In genomic region chr22:30357650-30358215, GRCh38 we compare ENCODE assay signal across 10 cellular contexts. TPM values are rescaled to one million over a fixed set of nuclear protein-coding genes. Genes with fewer than 3 reads are reported as not detected.
DNase-seq lines count a peak whose midpoint lies in the region; ATAC-seq and TF ChIP-seq lines count a peak whose summit lies in the region.
"Had no signal": no experiment of that assay in that cellular context is flagged by ENCODE, and none has a peak within 500 bp of the region (broad histone marks: within the 10 kb centered on the region; RNA-seq: fewer than 3 reads in every experiment).

No MANE protein-coding gene starts in this region.

- H3K36me3 Mint-ChIP-seq in activated naive CD8-positive, alpha-beta T cell treated with anti-CD3 and anti-CD28 coated beads, Interleukin-2, amount 10 ng/mL, durations not matched to agents 7 days and 5 days = peaks cover 17% of the 10 kb centered on the region
- peaks cover 2 to 8% (median 5%) of the 10 kb centered on the region in 3 donors for H3K36me3 Mint-ChIP-seq in immature natural killer cell

- WGBS in heart right ventricle, 2 donors = 50% methylated on average over 22 of the region's 22 CpGs
- WGBS in upper lobe of left lung, 2 donors = 68 to 71% methylated on average over 22 of the region's 22 CpGs

- peaks cover 46% of the 10 kb centered on the region for H3K4me1 Mint-ChIP-seq in activated naive CD8-positive, alpha-beta T cell treated with anti-CD3 and anti-CD28 coated beads, Interleukin-2, amount 10 ng/mL, durations not matched to agents 7 days and 5 days
- H3K4me1 Mint-ChIP-seq in immature natural killer cell = peaks cover 47 to 51% of the 10 kb centered on the region in 2 donors

- peaks cover 0 to 16% (median 4%) of the 10 kb centered on the region in 9 donors for H3K36me3 ChIP-seq in heart right ventricle
- H3K36me3 ChIP-seq in right atrium auricular region = peaks cover 3% of the 10 kb centered on the region
- H3K36me3 ChIP-seq in upper lobe of left lung = peaks cover 0 to 7% (median 3%) of the 10 kb centered on the region in 4 donors

- no peak for ATAC-seq in heart right ventricle
- ATAC-seq in activated naive CD8-positive, alpha-beta T cell treated with anti-CD3 and anti-CD28 coated beads, Interleukin-2, amount 10 ng/mL, durations not matched to agents 7 days and 5 days (ENCODE audit: low read depth) = no peak
- ATAC-seq in upper lobe of left lung (ENCODE audit: low FRiP score in 2 of 2) = no peak
- ATAC-seq in HG03460 (IDR thresholded peaks at IDR 0.05; ENCODE audit: unreplicated experiment) = no peak

- TF ChIP-seq CTCF in heart right ventricle (IDR thresholded peaks at IDR 0.05) = no peak
- no peak for TF ChIP-seq CTCF in right atrium auricular region (IDR thresholded peaks at IDR 0.05)
- no peak for TF ChIP-seq CTCF in upper lobe of left lung (IDR thresholded peaks at IDR 0.05)

- no peaks in the 10 kb centered on the region for H3K27me3 Mint-ChIP-seq in activated naive CD8-positive, alpha-beta T cell treated with anti-CD3 and anti-CD28 coated beads, Interleukin-2, amount 10 ng/mL, durations not matched to agents 7 days and 5 days
- peaks cover 0 to 9% (median 4%) of the 10 kb centered on the region in 3 donors for H3K27me3 Mint-ChIP-seq in immature natural killer cell (ENCODE audit: low read depth in 3 of 3)

- TF ChIP-seq POLR2A in upper lobe of left lung (IDR thresholded peaks at IDR 0.05) = no peak

- peaks cover 11 to 39% (median 30%) of the 10 kb centered on the region in 9 donors for H3K4me1 ChIP-seq in heart right ventricle
- peaks cover 0 to 28% of the 10 kb centered on the region in 2 donors for H3K4me1 ChIP-seq in right atrium auricular region
- peaks cover 30 to 41% (median 35%) of the 10 kb centered on the region in 4 donors for H3K4me1 ChIP-seq in upper lobe of left lung

- TF ChIP-seq EP300 in upper lobe of left lung (IDR thresholded peaks at IDR 0.05) = no peak

- no peaks in the 10 kb centered on the region for H3K9me3 ChIP-seq in heart right ventricle
- H3K9me3 ChIP-seq in right atrium auricular region = no peaks in the 10 kb centered on the region
- H3K9me3 ChIP-seq in upper lobe of left lung = no peaks in the 10 kb centered on the region

- DNase-seq in heart right ventricle = no peak
- DNase-seq in right atrium auricular region (ENCODE audit: low spot score) = no peak
- DNase-seq in activated naive CD8-positive, alpha-beta T cell treated with anti-CD3 and anti-CD28 coated beads, Interleukin-2, amount 10 ng/mL, durations not matched to agents 7 days and 5 days = no peak
- no peak for DNase-seq in immature natural killer cell
- DNase-seq in upper lobe of left lung = peak in 1 of 2 donors; percentile 8
- no peak for DNase-seq in SW 1271 (lab: John Stamatoyannopoulos, UW)
- no peak for DNase-seq in mesenteric fat pad (ENCODE audit: low spot score)
- DNase-seq: activated CD8-positive, alpha-beta memory T cell treated with anti-CD3 and anti-CD28 coated beads for 24 hours; NCI-H774 had no signal

- H3K9me3 Mint-ChIP-seq in activated naive CD8-positive, alpha-beta T cell treated with anti-CD3 and anti-CD28 coated beads, Interleukin-2, amount 10 ng/mL, durations not matched to agents 7 days and 5 days = no peaks in the 10 kb centered on the region
- H3K9me3 Mint-ChIP-seq in immature natural killer cell = no peaks in the 10 kb centered on the region

- H3K27ac ChIP-seq in heart right ventricle (no peak overlapping the region), right atrium auricular region (no peak overlapping the region), upper lobe of left lung (no peak overlapping the region)

- peak overlapping the region; percentile 69 for H3K4me3 Mint-ChIP-seq in activated naive CD8-positive, alpha-beta T cell treated with anti-CD3 and anti-CD28 coated beads, Interleukin-2, amount 10 ng/mL, durations not matched to agents 7 days and 5 days
- H3K4me3 Mint-ChIP-seq in immature natural killer cell = peak overlapping the region; percentile 96 to 99 (median 97)

- POLR2A ChIA-PET in activated naive CD8-positive, alpha-beta T cell treated with anti-CD3 and anti-CD28 coated beads, Interleukin-2, amount 10 ng/mL, durations not matched to agents 7 days and 5 days (lab: Charles Lee) = interaction anchor here (1.2 to 4.6 kb wide), 4 partner anchors 30 to 69 kb away, joined by 9 to 44 read pairs (median 31); partner anchors contain the start of genes CASTOR1, RNF215 and TBC1D10A

- intact Hi-C loops in heart right ventricle (cut with DNase I) = loop anchor here in 3 of 10 donors (2.0 to 10.0 kb wide), 2 partner anchors 69 to 73 kb away; partner anchors contain the start of gene CASTOR1 (in 3 of the 3)

- H3K27me3 ChIP-seq in heart right ventricle (no peaks in the 10 kb centered on the region), right atrium auricular region (no peaks in the 10 kb centered on the region), upper lobe of left lung (no peaks in the 10 kb centered on the region)

- H3K4me3 ChIP-seq in heart right ventricle (peak overlapping the region in 8 of 10 donors; percentile 71 to 97 (median 83)), right atrium auricular region (peak overlapping the region in 1 of 2 donors; percentile 90), upper lobe of left lung (peak overlapping the region in 3 of 4 donors; percentile 73 to 83 (median 80))

- peak overlapping the region; percentile 82 for H3K27ac Mint-ChIP-seq in activated naive CD8-positive, alpha-beta T cell treated with anti-CD3 and anti-CD28 coated beads, Interleukin-2, amount 10 ng/mL, durations not matched to agents 7 days and 5 days
- H3K27ac Mint-ChIP-seq in immature natural killer cell = peak overlapping the region; percentile 75 to 98 (median 92)

RNA-seq across cellular contexts. Expression of gene CCDC157, which starts 0.9 kb away (rescaled TPM):
- total RNA-seq in heart right ventricle = 1 to 10 TPM in 3 of 10 donors, under 1 TPM in 7; 0.11 to 1.2 (median 0.85) TPM
- polyA plus RNA-seq in heart right ventricle = 1 to 10 TPM in 1 of 2 donors, under 1 TPM in 1; 0.88 to 1.2 TPM
- total RNA-seq in right atrium auricular region = under 1 TPM; 0.26 to 0.55 TPM
- 1 to 10 TPM; 4.0 to 4.7 TPM for total RNA-seq in activated naive CD8-positive, alpha-beta T cell treated with anti-CD3 and anti-CD28 coated beads, Interleukin-2, amount 10 ng/mL, durations not matched to agents 7 days and 5 days
- polyA plus RNA-seq in immature natural killer cell = 1 to 10 TPM; 1.4 to 3.5 (median 1.9) TPM
- total RNA-seq in upper lobe of left lung = 10 to 100 TPM in 2 of 6 donors, 1 to 10 TPM in 4; 3.3 to 16.8 (median 7.9) TPM
- total RNA-seq in mesenteric fat pad = 0.77 TPM

RNA-seq across cellular contexts. Expression of gene SF3A1, which starts 1.0 kb away (rescaled TPM):
- total RNA-seq in heart right ventricle (100 to 1,000 TPM in 6 of 10 donors, 10 to 100 TPM in 4; 84.4 to 132 (median 111) TPM), right atrium auricular region (10 to 100 TPM; 52.3 to 81.1 TPM), upper lobe of left lung (100 to 1,000 TPM in 4 of 6 donors, 10 to 100 TPM in 2; 89.1 to 204 (median 138) TPM), mesenteric fat pad (119 TPM)
- polyA plus RNA-seq in heart right ventricle (10 to 100 TPM; 13.2 to 16.0 TPM), immature natural killer cell (100 to 1,000 TPM in 1 of 3 donors, 10 to 100 TPM in 2; 35.5 to 133 (median 69.6) TPM)
- total RNA-seq in activated naive CD8-positive, alpha-beta T cell treated with anti-CD3 and anti-CD28 coated beads, Interleukin-2, amount 10 ng/mL, durations not matched to agents 7 days and 5 days = 100 to 1,000 TPM; 220 to 233 TPM

RNA-seq across cellular contexts. Expression of gene RNF215, which starts 29.5 kb away (rescaled TPM):
- 10 to 100 TPM in 1 of 10 donors, 1 to 10 TPM in 9; 3.4 to 10.5 (median 6.0) TPM for total RNA-seq in heart right ventricle
- 1 to 10 TPM; 4.9 to 7.2 TPM for polyA plus RNA-seq in heart right ventricle
- 1 to 10 TPM; 5.6 to 7.5 TPM for total RNA-seq in right atrium auricular region
- 10 to 100 TPM; 11.1 to 11.3 TPM for total RNA-seq in activated naive CD8-positive, alpha-beta T cell treated with anti-CD3 and anti-CD28 coated beads, Interleukin-2, amount 10 ng/mL, durations not matched to agents 7 days and 5 days
- 1 to 10 TPM in 1 of 3 donors, under 1 TPM in 2; 0.38 to 1.1 (median 0.56) TPM for polyA plus RNA-seq in immature natural killer cell
- 10 to 100 TPM in 5 of 6 donors, 1 to 10 TPM in 1; 9.3 to 30.3 (median 16.5) TPM for total RNA-seq in upper lobe of left lung
- total RNA-seq in mesenteric fat pad = 9.1 TPM

RNA-seq across cellular contexts. Expression of gene TBC1D10A, which starts 31.0 kb away (rescaled TPM):
- total RNA-seq in heart right ventricle (1 to 10 TPM; 3.2 to 7.5 (median 5.6) TPM), right atrium auricular region (1 to 10 TPM; 5.9 to 9.3 TPM), upper lobe of left lung (10 to 100 TPM; 22.6 to 61.0 (median 36.2) TPM), mesenteric fat pad (25.8 TPM)
- polyA plus RNA-seq in heart right ventricle (1 to 10 TPM; 6.9 to 9.5 TPM), immature natural killer cell (10 to 100 TPM; 46.2 to 59.9 (median 49.2) TPM)
- 10 to 100 TPM; 54.0 to 54.2 TPM for total RNA-seq in activated naive CD8-positive, alpha-beta T cell treated with anti-CD3 and anti-CD28 coated beads, Interleukin-2, amount 10 ng/mL, durations not matched to agents 7 days and 5 days

RNA-seq across cellular contexts. Expression of gene SEC14L2, which starts 39.1 kb away (rescaled TPM):
- total RNA-seq in heart right ventricle (1 to 10 TPM in 2 of 10 donors, under 1 TPM in 8; 0.21 to 3.7 (median 0.78) TPM), right atrium auricular region (1 to 10 TPM in 1 of 2 donors, under 1 TPM in 1; 0.89 to 2.8 TPM), upper lobe of left lung (10 to 100 TPM in 2 of 6 donors, 1 to 10 TPM in 4; 5.6 to 12.6 (median 8.4) TPM), mesenteric fat pad (3.4 TPM)
- polyA plus RNA-seq in heart right ventricle (1 to 10 TPM in 1 of 2 donors, under 1 TPM in 1; 0.80 to 7.6 TPM), immature natural killer cell (1 to 10 TPM in 1 of 3 donors, under 1 TPM in 1, not detected in 1; 0.23 to 1.6 TPM)
- total RNA-seq in activated naive CD8-positive, alpha-beta T cell treated with anti-CD3 and anti-CD28 coated beads, Interleukin-2, amount 10 ng/mL, durations not matched to agents 7 days and 5 days = 1 to 10 TPM; 9.9 TPM
